1 cellular context compared by ENCODE assay signal in genomic region chr1:145946477-145946986, GRCh38.
TF ChIP-seq lines count a peak whose summit lies in the region.

No MANE protein-coding gene starts in this region.

TF ChIP-seq in HepG2, 621 proteins besides CTCF, POLR2A, EP300 and RAD21:
- TF ChIP-seq HNF4A (CRISPR knock-in tag; IDR thresholded peaks at IDR 0.05) (peak; percentile 57), KLF15 (CRISPR knock-in tag; IDR thresholded peaks at IDR 0.05; ENCODE audit: borderline replicate concordance) (no peak), ZNF296 (CRISPR knock-in tag; conservative IDR thresholded peaks at IDR 0.05) (no peak), MBNL3 (CRISPR knock-in tag; conservative IDR thresholded peaks at IDR 0.05) (no peak), ZKSCAN1 (IDR thresholded peaks at IDR 0.05; ENCODE audit: low read length) (peak; percentile 94), DBP (CRISPR knock-in tag; IDR thresholded peaks at IDR 0.05; ENCODE audit: not compliant biosample characterization) (no peak), ZNF557 (CRISPR knock-in tag; IDR thresholded peaks at IDR 0.05) (no peak), TFAP4 (IDR thresholded peaks at IDR 0.05; ENCODE audit: borderline replicate concordance, low read depth) (no peak)
